In the genomic region with DNA sequence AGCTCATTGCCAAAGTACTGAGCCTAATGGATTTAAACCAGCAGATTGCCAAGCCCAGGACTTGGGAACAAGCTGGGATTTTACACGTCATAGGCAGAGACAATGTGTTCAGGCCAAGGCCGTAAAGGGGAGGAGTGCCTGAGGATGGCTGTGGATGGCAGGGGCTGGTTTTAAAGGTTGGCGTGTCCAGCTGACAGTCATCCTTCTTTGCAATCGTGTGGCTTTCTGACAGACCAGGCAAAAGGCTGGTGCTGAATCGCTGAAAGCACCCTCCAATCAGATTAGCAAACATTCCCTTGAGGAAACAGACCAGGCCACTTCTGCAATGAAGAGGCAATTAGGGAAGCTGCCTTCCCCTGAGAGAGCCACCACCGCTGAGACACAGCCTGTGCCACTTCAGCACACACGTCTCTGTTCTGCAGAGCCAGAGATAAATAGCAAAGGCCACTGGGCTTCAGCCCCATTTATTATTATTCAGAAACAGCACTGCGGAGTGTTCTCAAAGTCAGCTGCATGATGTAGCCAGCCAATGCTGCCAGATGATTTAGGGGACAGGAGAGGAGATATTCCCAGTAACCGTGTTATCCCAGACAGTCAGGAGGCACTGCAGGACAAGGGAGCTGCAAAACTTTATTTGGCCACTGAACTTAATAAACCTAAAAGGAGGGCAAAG, we compare ENCODE assay signal across 11 cellular contexts. TPM values are rescaled to one million over a fixed set of nuclear protein-coding genes. Genes with fewer than 3 reads are reported as not detected.
DNase-seq lines count a peak whose midpoint lies in the region; ATAC-seq and TF ChIP-seq lines count a peak whose summit lies in the region.
"Had no signal": no experiment of that assay in that cellular context is flagged by ENCODE, and none has a peak within 500 bp of the region (broad histone marks: within the 10 kb centered on the region; RNA-seq: fewer than 3 reads in every experiment).

No MANE protein-coding gene starts in this region.

- H3K36me3 Mint-ChIP-seq in chondrocyte (ENCODE audit: low read depth) (peaks cover 7% of the 10 kb centered on the region), neural crest cell (ENCODE audit: low read depth) (no peaks in the 10 kb centered on the region)

- TF ChIP-seq CTCF in chondrocyte (IDR thresholded peaks at IDR 0.05) (peak; percentile 35), neural crest cell (conservative IDR thresholded peaks at IDR 0.05) (no peak), GM10248 (IDR thresholded peaks at IDR 0.05; ENCODE audit: control extremely low read depth, extremely low read depth, low read depth, missing control alignments) (no peak)

- H3K27me3 Mint-ChIP-seq in chondrocyte (ENCODE audit: low read depth), result peaks cover 9% of the 10 kb centered on the region
- H3K27me3 Mint-ChIP-seq in neural crest cell (ENCODE audit: low read depth), result no peaks in the 10 kb centered on the region

- POLR2A ChIA-PET in GM10248 (lab: Yijun Ruan, JAX), result no interaction called here

- CTCF ChIA-PET in GM10248 (lab: Yijun Ruan, JAX), result interaction anchor here (1.0 to 1.7 kb wide), 4 partner anchors 8 to 24 kb away, joined by 3 read pairs; no protein-coding TSS in a partner anchor

- H3K27ac Mint-ChIP-seq in chondrocyte (ENCODE audit: unreplicated experiment), result no peak overlapping the region
- peak overlapping the region; percentile 76 for H3K27ac Mint-ChIP-seq in neural crest cell (ENCODE audit: unreplicated experiment)
- H3K27ac Mint-ChIP-seq: T-helper 17 cell had no signal

- ATAC-seq in HG02610 (IDR thresholded peaks at IDR 0.05; ENCODE audit: unreplicated experiment), result no peak
- ATAC-seq: T-helper 17 cell had no signal

- peaks cover 47% of the 10 kb centered on the region for H3K4me1 Mint-ChIP-seq in chondrocyte (ENCODE audit: low read depth)
- peaks cover 13% of the 10 kb centered on the region for H3K4me1 Mint-ChIP-seq in neural crest cell
- H3K4me1 Mint-ChIP-seq: T-helper 17 cell had no signal

- DNase-seq in DMS53 treated with DMSO at 0.1 percent for 48 hours (lab: John Stamatoyannopoulos, UW; ENCODE audit: unreplicated experiment), result peak; percentile 34
- DNase-seq in NCI-H2227 treated with DMSO at 0.1 percent for 48 hours (lab: John Stamatoyannopoulos, UW), result peak; percentile 47
- no peak for DNase-seq in chondrocyte (ENCODE audit: low spot score)
- no peak for DNase-seq in neural crest cell (ENCODE audit: low read depth, low spot score)
- no peak for DNase-seq in stimulated activated naive CD4-positive, alpha-beta T cell treated with Interleukin-2 at 50 U/mL for 16 hours (lab: John Stamatoyannopoulos, UW)
- DNase-seq in GM10248 (ENCODE audit: extremely low spot score), result no peak
- no peak for DNase-seq in T-helper 2 cell
- DNase-seq: activated T-cell treated with anti-CD3 and anti-CD28 coated beads, Interleukin-2, amount 50 U/mL, for 48 hours; AML-193; T-helper 17 cell had no signal

- H3K9me3 Mint-ChIP-seq in chondrocyte (ENCODE audit: low read depth) (no peaks in the 10 kb centered on the region), neural crest cell (no peaks in the 10 kb centered on the region)

- no peak overlapping the region for H3K4me3 Mint-ChIP-seq in chondrocyte (ENCODE audit: unreplicated experiment)
- no peak overlapping the region for H3K4me3 Mint-ChIP-seq in neural crest cell
- H3K4me3 Mint-ChIP-seq: T-helper 17 cell had no signal

RNA-seq across cellular contexts. Expression of a gene that starts 54.2 kb away (rescaled TPM):
- total RNA-seq in chondrocyte (1.2 to 3.5 TPM (median 2.7 TPM) in 3 replicates), neural crest cell (0.39 and 0.82 TPM in 2 replicates)

Comparison
In these comparisons a context has a peak if more than half of its experiments do, and no peak if none do; other contexts are left out.
1. DNase-seq: peak in DMS53 treated with DMSO at 0.1 percent for 48 hours (single experiment) and NCI-H2227 treated with DMSO at 0.1 percent for 48 hours (single experiment); none in chondrocyte (single experiment), neural crest cell (single experiment), stimulated activated naive CD4-positive, alpha-beta T cell treated with Interleukin-2 at 50 U/mL for 16 hours (single experiment), GM10248 (single experiment) and T-helper 2 cell (0 of 5).